In the genomic region with DNA sequence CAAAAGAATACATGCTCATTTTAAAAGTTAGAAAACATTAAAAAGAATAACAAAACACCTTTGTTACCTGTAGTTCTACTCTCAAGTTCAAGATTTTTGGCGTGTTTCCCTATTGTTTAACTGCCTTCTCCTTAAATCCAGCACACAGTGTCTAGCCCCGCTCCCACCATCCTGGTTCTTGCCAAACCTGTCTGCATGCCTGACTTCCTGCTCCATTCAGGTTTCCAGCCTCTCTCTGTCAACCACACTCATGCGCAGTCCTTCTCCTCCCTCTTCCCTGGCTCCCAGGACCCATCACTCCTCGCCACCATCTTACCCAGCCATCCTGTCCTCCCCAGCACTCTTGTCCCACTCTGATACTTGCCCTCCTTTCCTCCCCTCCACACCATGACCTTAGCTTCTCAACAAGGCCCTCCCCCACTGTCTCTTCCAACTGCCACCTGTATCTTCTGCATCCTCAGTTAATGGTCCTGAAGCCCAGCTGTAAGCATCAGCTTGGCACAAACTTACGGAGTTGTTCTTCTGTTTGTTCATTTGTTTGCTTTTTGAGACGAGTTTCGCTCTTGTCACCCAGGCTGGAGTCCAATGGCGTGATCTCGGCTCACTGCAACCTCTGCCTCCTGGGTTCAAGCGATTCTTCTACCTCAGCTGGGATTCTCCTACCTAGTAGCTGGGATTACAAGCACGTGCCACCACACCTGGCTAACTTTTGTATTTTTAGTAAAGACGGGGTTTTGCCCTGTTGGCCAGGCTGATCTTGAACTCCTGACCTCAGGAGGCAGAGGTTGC, we compare ENCODE assay signal across 15 cellular contexts. TPM values are rescaled to one million over a fixed set of nuclear protein-coding genes. Genes with fewer than 3 reads are reported as not detected.
DNase-seq lines count a peak whose midpoint lies in the region; ATAC-seq and TF ChIP-seq lines count a peak whose summit lies in the region.
"Had no signal": no experiment of that assay in that cellular context is flagged by ENCODE, and none has a peak within 500 bp of the region (broad histone marks: within the 10 kb centered on the region; RNA-seq: fewer than 3 reads in every experiment).

No MANE protein-coding gene starts in this region.

- H3K4me1 Mint-ChIP-seq in endodermal cell = peaks cover 10% of the 10 kb centered on the region

- H3K27me3 ChIP-seq in esophagus (ENCODE audit: control insufficient read depth in 1 of 2, insufficient read depth in 2 of 2, low read length in 2 of 2) = no peaks in the 10 kb centered on the region
- H3K27me3 ChIP-seq in neutrophil = no peaks in the 10 kb centered on the region
- H3K27me3 ChIP-seq in endodermal cell (ENCODE audit: control insufficient read depth, insufficient read depth, low read length, poor library complexity, severe bottlenecking) = no peaks in the 10 kb centered on the region

- H3K4me3 ChIP-seq in esophagus (ENCODE audit: low read depth in 1 of 2, low read length in 2 of 2) (no peak overlapping the region), neutrophil (ENCODE audit: low read depth in 1 of 2, low read length in 1 of 2) (no peak overlapping the region), endodermal cell (ENCODE audit: low read length) (no peak overlapping the region)
- H3K4me3 ChIP-seq: coronary artery had no signal

- H3K4me1 ChIP-seq in esophagus (ENCODE audit: control insufficient read depth in 2 of 2, insufficient read depth in 2 of 2, low read length in 1 of 2) (peaks cover 0 to 12% of the 10 kb centered on the region in 2 donors), neutrophil (ENCODE audit: control insufficient read depth in 1 of 2, insufficient read depth in 1 of 2, low read depth in 1 of 2, low read length in 1 of 2) (peaks cover 86 to 88% of the 10 kb centered on the region in 2 experiments), endodermal cell (ENCODE audit: control insufficient read depth, insufficient read depth, low read length) (no peaks in the 10 kb centered on the region)

- no peak overlapping the region for H3K27ac Mint-ChIP-seq in endodermal cell
- H3K27ac Mint-ChIP-seq: activated naive CD4-positive, alpha-beta T cell treated with anti-CD3 and anti-CD28 coated beads for 36 hours; CD8-positive, alpha-beta T cell had no signal

- H3K36me3 ChIP-seq in esophagus (ENCODE audit: control insufficient read depth in 2 of 2, insufficient read depth in 2 of 2, low read length in 1 of 2) (no peaks in the 10 kb centered on the region), neutrophil (no peaks in the 10 kb centered on the region), endodermal cell (ENCODE audit: control insufficient read depth, insufficient read depth, low read length) (no peaks in the 10 kb centered on the region)

- no peak for ATAC-seq in GM21717 (IDR thresholded peaks at IDR 0.05; ENCODE audit: unreplicated experiment)
- ATAC-seq: CD8-positive, alpha-beta T cell had no signal

- H3K9me3 ChIP-seq in esophagus (ENCODE audit: control insufficient read depth in 2 of 2, insufficient read depth in 1 of 2, low read depth in 1 of 2, low read length in 1 of 2) (no peaks in the 10 kb centered on the region), neutrophil (no peaks in the 10 kb centered on the region), endodermal cell (ENCODE audit: control insufficient read depth, low read length) (no peaks in the 10 kb centered on the region)

- WGBS in esophagus, 2 donors = 54 to 68% methylated on average over 12 of the region's 12 CpGs
- 84 to 86% methylated on average over 11 to 12 of the region's 12 CpGs for WGBS in endodermal cell (ENCODE audit: insufficient coverage in 1 of 2, insufficient read length in 1 of 2), 2 experiments

- DNase-seq in DMS153 (lab: John Stamatoyannopoulos, UW) = peak; percentile 24
- DNase-seq in NCI-H510A treated with DMSO at 0.1 percent for 48 hours (lab: John Stamatoyannopoulos, UW) = peak; percentile 82
- no peak for DNase-seq in NCI-H187 (lab: John Stamatoyannopoulos, UW)
- no peak for DNase-seq in SKM-1 treated with dmso at 0.1 percent for 144 hours (lab: John Stamatoyannopoulos, UW; ENCODE audit: unreplicated experiment)
- no peak for DNase-seq in endodermal cell
- DNase-seq: activated naive CD4-positive, alpha-beta T cell treated with anti-CD3 and anti-CD28 coated beads for 36 hours; CD8-positive, alpha-beta T cell; NCI-H1694 treated with DMSO at 0.1 percent for 48 hours; posterior cingulate gyrus; stimulated activated CD4-positive, alpha-beta T cell treated with anti-CD3 and anti-CD28 coated beads, Interleukin-4, amount 100 ng/mL, for 24 hours; stimulated activated naive CD8-positive, alpha-beta T cell treated with anti-CD3 and anti-CD28 coated beads, Interleukin-15, Interleukin-2, amounts not matched to agents 100 U/mL and 50 U/mL, for 24 hours had no signal

- H3K9me3 Mint-ChIP-seq in endodermal cell = no peaks in the 10 kb centered on the region
- H3K9me3 Mint-ChIP-seq: activated naive CD4-positive, alpha-beta T cell treated with anti-CD3 and anti-CD28 coated beads for 36 hours; CD8-positive, alpha-beta T cell had no signal

- no peak overlapping the region for H3K4me3 Mint-ChIP-seq in endodermal cell
- H3K4me3 Mint-ChIP-seq: activated naive CD4-positive, alpha-beta T cell treated with anti-CD3 and anti-CD28 coated beads for 36 hours; CD8-positive, alpha-beta T cell had no signal

- H3K27ac ChIP-seq in esophagus (ENCODE audit: low read depth in 2 of 2, low read length in 1 of 2) (peak overlapping the region; percentile 47 to 86), neutrophil (peak overlapping the region; percentile 78), endodermal cell (ENCODE audit: low read depth, low read length) (no peak overlapping the region)
- H3K27ac ChIP-seq: coronary artery had no signal

- H3K9ac ChIP-seq in endodermal cell (ENCODE audit: extremely low read depth, low read length, poor library complexity, severe bottlenecking) = no peak overlapping the region

- H3K36me3 Mint-ChIP-seq in endodermal cell (ENCODE audit: low read depth) = no peaks in the 10 kb centered on the region
- H3K36me3 Mint-ChIP-seq: CD8-positive, alpha-beta T cell had no signal

- TF ChIP-seq CTCF in neutrophil (IDR thresholded peaks at IDR 0.05) (no peak), endodermal cell (conservative IDR thresholded peaks at IDR 0.05) (no peak)

- no peaks in the 10 kb centered on the region for H3K27me3 Mint-ChIP-seq in endodermal cell (ENCODE audit: insufficient read depth)

RNA-seq across cellular contexts. Expression of a gene that starts 7.5 kb away (rescaled TPM):
- 100 to 1,000 TPM; 107 to 114 TPM for polyA plus RNA-seq in esophagus
- 100 to 1,000 TPM; 270 to 288 TPM for total RNA-seq in endodermal cell
- polyA plus RNA-seq in endodermal cell (2013, experiment 1 of 2) = 131 TPM
- polyA plus RNA-seq in endodermal cell (2013, experiment 2 of 2) = 136 TPM

Comparison
In these comparisons a context has a peak if more than half of its experiments do, and no peak if none do; other contexts are left out.
1. DNase-seq: peak in DMS153 (single experiment) and NCI-H510A treated with DMSO at 0.1 percent for 48 hours (single experiment); none in NCI-H187 (0 of 2), SKM-1 treated with dmso at 0.1 percent for 144 hours (single experiment) and endodermal cell (single experiment).